In genomic region chr16:56616608-56617211, GRCh38 we compare ENCODE assay signal across 1 cellular context.
TF ChIP-seq lines count a peak whose summit lies in the region.

No MANE protein-coding gene starts in this region.

TF ChIP-seq in endothelial cell of umbilical vein, 7 proteins besides CTCF, POLR2A, EP300 and RAD21:
- no peak for TF ChIP-seq JUN (IDR thresholded peaks at IDR 0.05; ENCODE audit: borderline replicate concordance, insufficient read depth, insufficient read length, low read depth)
- TF ChIP-seq FOS (IDR thresholded peaks at IDR 0.05; ENCODE audit: borderline replicate concordance, insufficient read depth, low read length), result no peak
- TF ChIP-seq EZH2 (IDR thresholded peaks at IDR 0.05; ENCODE audit: borderline replicate concordance, low read depth, low read length, severe bottlenecking), result no peak
- TF ChIP-seq POLR2AphosphoS5 (IDR thresholded peaks at IDR 0.05; ENCODE audit: insufficient read depth, low read depth, low read length), result no peak
- TF ChIP-seq, protein P1, sequence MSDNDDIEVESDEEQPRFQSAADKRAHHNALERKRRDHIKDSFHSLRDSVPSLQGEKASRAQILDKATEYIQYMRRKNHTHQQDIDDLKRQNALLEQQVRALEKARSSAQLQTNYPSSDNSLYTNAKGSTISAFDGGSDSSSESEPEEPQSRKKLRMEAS (IDR thresholded peaks at IDR 0.05; ENCODE audit: insufficient read depth, insufficient read length), result no peak
- no peak for TF ChIP-seq MYC (IDR thresholded peaks at IDR 0.05; ENCODE audit: low read depth, low read length)
- no peak for TF ChIP-seq GATA2 (IDR thresholded peaks at IDR 0.05; ENCODE audit: insufficient read depth, insufficient read length, low read depth, low read length)
